ENCODE assay signal across 18 cellular contexts in the genomic region with DNA sequence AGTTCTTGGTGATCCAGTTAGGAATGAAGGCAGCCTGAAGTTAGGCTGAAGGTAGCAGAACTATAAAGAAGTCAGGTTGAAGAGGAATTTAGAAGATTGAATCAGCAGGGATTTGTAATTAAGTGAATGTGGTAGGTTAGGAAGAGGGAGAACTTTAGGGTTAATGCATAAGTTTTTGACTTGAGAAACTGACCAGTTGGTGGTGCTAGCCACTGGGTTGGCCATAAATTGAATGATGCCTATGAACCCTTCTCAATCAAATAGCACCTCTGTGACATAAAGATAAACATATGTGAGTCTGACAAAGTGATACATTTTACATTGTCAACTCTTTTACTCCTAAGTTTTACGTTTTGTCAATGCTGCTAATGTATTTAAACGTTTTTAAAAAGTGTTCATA.
"Had no signal": no experiment of that assay in that cellular context is flagged by ENCODE, and none has a peak within 500 bp of the region (broad histone marks: within the 10 kb centered on the region; RNA-seq: fewer than 3 reads in every experiment).

No MANE protein-coding gene starts in this region.

- H3K27ac Mint-ChIP-seq: activated CD4-positive, alpha-beta memory T cell treated with anti-CD3 and anti-CD28 coated beads, Interleukin-2, amount 10 ng/mL, durations not matched to agents 7 days and 5 days; activated CD4-positive, alpha-beta T cell treated with anti-CD3 and anti-CD28 coated beads for 36 hours; stimulated activated naive CD8-positive, alpha-beta T cell treated with anti-CD3 and anti-CD28 coated beads, Interleukin-15, Interleukin-2, amounts not matched to agents 100 ng/mL and 50 ng/mL, for 24 hours had no signal

- H3K4me1 ChIP-seq: colonic mucosa, gastrocnemius medialis, upper lobe of right lung had no signal

- H3K36me3 ChIP-seq: cardiac muscle cell, colonic mucosa, gastrocnemius medialis, ovary, upper lobe of right lung had no signal

- H3K27me3 ChIP-seq: cardiac muscle cell, colonic mucosa, gastrocnemius medialis, ovary, upper lobe of right lung had no signal

- H3K4me1 Mint-ChIP-seq: activated CD4-positive, alpha-beta memory T cell treated with anti-CD3 and anti-CD28 coated beads, Interleukin-2, amount 10 ng/mL, durations not matched to agents 7 days and 5 days; activated CD4-positive, alpha-beta T cell treated with anti-CD3 and anti-CD28 coated beads for 36 hours; neural crest cell had no signal

- DNase-seq: activated CD4-positive, alpha-beta memory T cell treated with anti-CD3 and anti-CD28 coated beads, Interleukin-2, amount 10 ng/mL, durations not matched to agents 7 days and 5 days; activated CD4-positive, alpha-beta T cell treated with anti-CD3 and anti-CD28 coated beads for 36 hours; activated naive CD4-positive, alpha-beta T cell; colonic mucosa; effector CD4-positive, alpha-beta T cell; gastrocnemius medialis; kidney; left ventricle myocardium superior; ovary; stimulated activated CD4-positive, alpha-beta T cell treated with anti-CD3 and anti-CD28 coated beads, Interleukin-15, amount 100 ng/mL, for 24 hours; stimulated activated CD4-positive, alpha-beta T cell treated with anti-CD3 and anti-CD28 coated beads, Interleukin-4, amount 100 ng/mL, for 24 hours; T-helper 9 cell; upper lobe of right lung had no signal

- H3K4me3 Mint-ChIP-seq: activated CD4-positive, alpha-beta memory T cell treated with anti-CD3 and anti-CD28 coated beads, Interleukin-2, amount 10 ng/mL, durations not matched to agents 7 days and 5 days; activated CD4-positive, alpha-beta T cell treated with anti-CD3 and anti-CD28 coated beads for 36 hours; neural crest cell; stimulated activated naive CD8-positive, alpha-beta T cell treated with anti-CD3 and anti-CD28 coated beads, Interleukin-15, Interleukin-2, amounts not matched to agents 100 ng/mL and 50 ng/mL, for 24 hours had no signal

- FAIRE-seq: astrocyte, kidney had no signal

- H3K27me3 Mint-ChIP-seq: activated CD4-positive, alpha-beta memory T cell treated with anti-CD3 and anti-CD28 coated beads, Interleukin-2, amount 10 ng/mL, durations not matched to agents 7 days and 5 days; activated CD4-positive, alpha-beta T cell treated with anti-CD3 and anti-CD28 coated beads for 36 hours; stimulated activated naive CD8-positive, alpha-beta T cell treated with anti-CD3 and anti-CD28 coated beads, Interleukin-15, Interleukin-2, amounts not matched to agents 100 ng/mL and 50 ng/mL, for 24 hours had no signal

- H3K9me3 ChIP-seq: colonic mucosa, gastrocnemius medialis, ovary, upper lobe of right lung had no signal

- H3K4me3 ChIP-seq: cardiac muscle cell, colonic mucosa, gastrocnemius medialis, ovary, upper lobe of right lung had no signal

- ATAC-seq: activated CD4-positive, alpha-beta T cell treated with anti-CD3 and anti-CD28 coated beads for 36 hours; gastrocnemius medialis; left ventricle myocardium superior; upper lobe of right lung had no signal

- H3K27ac ChIP-seq: cardiac muscle cell, colonic mucosa, gastrocnemius medialis, ovary, upper lobe of right lung, VCaP had no signal
